Comparison of ENCODE assay signal across 19 cellular contexts in the genomic region with DNA sequence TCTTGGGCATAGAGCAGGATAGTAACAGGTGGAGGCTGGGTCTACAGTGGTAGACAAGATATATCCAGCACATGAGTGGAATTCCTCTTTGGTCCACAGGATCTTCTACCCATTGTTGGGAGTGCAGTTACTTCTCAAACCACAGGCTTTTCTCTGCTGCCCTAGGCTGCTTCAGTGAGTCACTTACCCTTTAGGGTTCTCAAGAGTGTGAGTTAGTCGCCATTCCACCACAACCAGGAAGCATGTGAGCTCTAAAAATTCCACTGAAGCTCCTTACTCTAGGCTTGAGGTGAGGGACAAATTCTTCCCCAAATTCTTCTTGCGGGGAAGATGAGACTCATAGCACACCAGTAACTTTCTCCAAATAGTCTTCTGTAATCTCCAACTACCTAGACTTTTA.
DNase-seq lines count a peak whose midpoint lies in the region; ATAC-seq, FAIRE-seq and TF ChIP-seq lines count a peak whose summit lies in the region.
"Had no signal": no experiment of that assay in that cellular context is flagged by ENCODE, and none has a peak within 500 bp of the region (broad histone marks: within the 10 kb centered on the region; RNA-seq: fewer than 3 reads in every experiment).

No MANE protein-coding gene starts in this region.

- H3K4me1 Mint-ChIP-seq in activated naive CD4-positive, alpha-beta T cell treated with anti-CD3 and anti-CD28 coated beads for 36 hours (ENCODE audit: low read depth): peaks cover 67% of the 10 kb centered on the region

- no peaks in the 10 kb centered on the region for H3K27me3 Mint-ChIP-seq in activated naive CD4-positive, alpha-beta T cell treated with anti-CD3 and anti-CD28 coated beads for 36 hours (ENCODE audit: low read depth)
- H3K27me3 Mint-ChIP-seq: T-helper 17 cell had no signal

- ATAC-seq in K562: peak; percentile 16
- ATAC-seq in HG02588 (IDR thresholded peaks at IDR 0.05; ENCODE audit: unreplicated experiment): no peak
- ATAC-seq: T-helper 17 cell had no signal

- H3K27ac ChIP-seq in K562 (ENCODE audit: extremely low read depth, low read depth, low read length): peak overlapping the region; percentile 33; the same call in 2 of the 3 replicates
- H3K27ac ChIP-seq: HL-60 had no signal

- no peak for TF ChIP-seq RAD21 in K562 (CRISPR knock-in tag; conservative IDR thresholded peaks at IDR 0.05 in 1 of 2, IDR thresholded peaks at IDR 0.05 in 1 of 2)

- POLR2A ChIA-PET in K562 (lab: Yijun Ruan, JAX): interaction anchor here (0.8 to 1.1 kb wide), 2 partner anchors 12 to 153 kb away, joined by 3 to 5 read pairs; no protein-coding TSS in a partner anchor

- H3K79me2 ChIP-seq in K562 (ENCODE audit: control insufficient read depth, insufficient read depth, low read length): peaks cover 69% of the 10 kb centered on the region

- no peak overlapping the region for H3K4me3 Mint-ChIP-seq in activated naive CD4-positive, alpha-beta T cell treated with anti-CD3 and anti-CD28 coated beads for 36 hours
- H3K4me3 Mint-ChIP-seq: T-helper 17 cell had no signal

- no peak for TF ChIP-seq CTCF in K562 (IDR thresholded peaks at IDR 0.05 in 2 of 3, conservative IDR thresholded peaks at IDR 0.05 in 1 of 3; ENCODE audit: insufficient read depth in 2 of 3, low read depth in 1 of 3, low read length in 3 of 3)

- intact Hi-C loops in activated naive CD4-positive, alpha-beta T cell treated with anti-CD3 and anti-CD28 coated beads for 36 hours (cut with micrococcal nuclease): no loop called here
- intact Hi-C loops in K562 (cut with micrococcal nuclease): no loop called here

- 50% methylated on average over 2 of the region's 2 CpGs for WGBS in K562 (ENCODE audit: insufficient coverage, low coverage, missing lambda C conversion rate)

- no peak for TF ChIP-seq POLR2A in K562 (conservative IDR thresholded peaks at IDR 0.05)

- peaks cover 8% of the 10 kb centered on the region for H3K36me3 Mint-ChIP-seq in activated naive CD4-positive, alpha-beta T cell treated with anti-CD3 and anti-CD28 coated beads for 36 hours (ENCODE audit: low read depth)

- H3K9me1 ChIP-seq in K562 (ENCODE audit: control insufficient read depth, insufficient read depth, low read length): no peaks in the 10 kb centered on the region

- no peak for TF ChIP-seq EP300 in K562 (IDR thresholded peaks at IDR 0.05; ENCODE audit: low read length)

- FAIRE-seq in K562 (lab: Jason Lieb, UNC): no peak
- FAIRE-seq: endometrium, islet of Langerhans, small intestine had no signal

- H3K9me3 Mint-ChIP-seq in activated naive CD4-positive, alpha-beta T cell treated with anti-CD3 and anti-CD28 coated beads for 36 hours: peaks cover 11% of the 10 kb centered on the region

- H3K4me2 ChIP-seq in K562 (ENCODE audit: insufficient read depth, low read length): no peak overlapping the region

- H3K27me3 ChIP-seq in K562 (ENCODE audit: control insufficient read depth in 2 of 2, insufficient read depth in 2 of 2, low read length in 2 of 2): no peaks in the 10 kb centered on the region

- H3K9me3 ChIP-seq in K562 (replicated peaks; ENCODE audit: control insufficient read depth, insufficient read depth, low read depth, low read length): peaks cover 6% of the 10 kb centered on the region; the same call in 1 of the 2 replicates

- CTCF ChIA-PET in activated naive CD4-positive, alpha-beta T cell treated with anti-CD3 and anti-CD28 coated beads for 36 hours (lab: Charles Lee): interaction anchor here (0.7 to 1.6 kb wide), 5 partner anchors 10 to 181 kb away, joined by 3 to 5 read pairs (median 3); no protein-coding TSS in a partner anchor
- CTCF ChIA-PET in K562 (lab: Yijun Ruan, JAX; ENCODE audit: low intra/inter-chr PET ratio): no interaction called here

- no peak overlapping the region for H2AFZ ChIP-seq in K562 (ENCODE audit: low read depth, low read length)

- in situ Hi-C loops in K562 (cut with MboI): no loop called here

- peaks cover 10% of the 10 kb centered on the region; the same call in 2 of the 3 replicates for H3K36me3 ChIP-seq in K562 (ENCODE audit: control insufficient read depth, insufficient read depth, low read length)

- H3K27ac Mint-ChIP-seq in activated naive CD4-positive, alpha-beta T cell treated with anti-CD3 and anti-CD28 coated beads for 36 hours: no peak overlapping the region

- DNase-seq in activated naive CD4-positive, alpha-beta T cell treated with anti-CD3 and anti-CD28 coated beads for 36 hours: peak; percentile 45
- no peak for DNase-seq in activated naive CD4-positive, alpha-beta T cell treated with Interleukin-2 at 50 U/mL for 16 hours
- DNase-seq in HS-5 (ENCODE audit: low read depth) (peak; percentile 39), K562 (ENCODE audit: extremely low read depth in 1 of 4, low spot score in 3 of 4) (peak in 1 of 4 experiments; percentile 35), skeletal muscle cell (ENCODE audit: low read depth) (peak; percentile 4), T-helper 1 cell (no peak), HuH-7.5 (ENCODE audit: low spot score) (no peak)
- DNase-seq: activated CD8-positive, alpha-beta memory T cell treated with anti-CD3 and anti-CD28 coated beads for 24 hours; activated naive CD4-positive, alpha-beta T cell treated with anti-CD3 and anti-CD28 coated beads, Interleukin-2, amount 50 U/mL, for 16 hours; head of caudate nucleus; NCI-H1694 treated with DMSO at 0.1 percent for 48 hours; NCI-H69; small intestine; substantia nigra; T-helper 17 cell had no signal

- H3K9ac ChIP-seq in K562 (ENCODE audit: insufficient read depth in 1 of 2, low read depth in 2 of 2, low read length in 2 of 2): no peak overlapping the region

- no peaks in the 10 kb centered on the region for H4K20me1 ChIP-seq in K562 (replicated peaks; ENCODE audit: control insufficient read depth, insufficient read depth, low read length)

- H3K4me3 ChIP-seq in K562 (no peak overlapping the region), skeletal muscle cell (ENCODE audit: low read depth, low read length) (no peak overlapping the region)

- no TSS peak for BruUV-seq in K562 (replicated peaks; lab: Mats Ljungman, UMichigan)

- H3K4me1 ChIP-seq in K562 (replicated peaks in 1 of 2; ENCODE audit: control insufficient read depth in 2 of 2, insufficient read depth in 2 of 2, low read length in 2 of 2): peaks cover 22 to 54% of the 10 kb centered on the region in 2 experiments

TF ChIP-seq in K562, 482 proteins besides CTCF, POLR2A, EP300 and RAD21:
- no peak for TF ChIP-seq NR3C1 (CRISPR knock-in tag; IDR thresholded peaks at IDR 0.05)
- TF ChIP-seq KAT8 (IDR thresholded peaks at IDR 0.05; ENCODE audit: low read depth): no peak
- peak; percentile 53; the same call in 1 of the 2 replicates for TF ChIP-seq HMBOX1 (IDR thresholded peaks at IDR 0.05)
- TF ChIP-seq L3MBTL2 (IDR thresholded peaks at IDR 0.05): peak; percentile 64
- no peak for TF ChIP-seq ZNF778 (CRISPR knock-in tag; IDR thresholded peaks at IDR 0.05)
- no peak for TF ChIP-seq IRF2 (CRISPR knock-in tag; IDR thresholded peaks at IDR 0.05)
- no peak for TF ChIP-seq BDP1 (IDR thresholded peaks at IDR 0.05; ENCODE audit: insufficient read depth, insufficient read length)
- no peak for TF ChIP-seq COPS2 (conservative IDR thresholded peaks at IDR 0.05)
- TF ChIP-seq, protein P1, sequence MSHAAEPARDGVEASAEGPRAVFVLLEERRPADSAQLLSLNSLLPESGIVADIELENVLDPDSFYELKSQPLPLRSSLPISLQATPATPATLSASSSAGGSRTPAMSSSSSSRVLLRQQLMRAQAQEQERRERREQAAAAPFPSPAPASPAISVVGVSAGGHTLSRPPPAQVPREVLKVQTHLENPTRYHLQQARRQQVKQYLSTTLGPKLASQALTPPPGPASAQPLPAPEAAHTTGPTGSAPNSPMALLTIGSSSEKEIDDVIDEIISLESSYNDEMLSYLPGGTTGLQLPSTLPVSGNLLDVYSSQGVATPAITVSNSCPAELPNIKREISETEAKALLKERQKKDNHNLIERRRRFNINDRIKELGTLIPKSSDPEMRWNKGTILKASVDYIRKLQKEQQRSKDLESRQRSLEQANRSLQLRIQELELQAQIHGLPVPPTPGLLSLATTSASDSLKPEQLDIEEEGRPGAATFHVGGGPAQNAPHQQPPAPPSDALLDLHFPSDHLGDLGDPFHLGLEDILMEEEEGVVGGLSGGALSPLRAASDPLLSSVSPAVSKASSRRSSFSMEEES (CRISPR knock-in tag; IDR thresholded peaks at IDR 0.05): no peak
- TF ChIP-seq HSF4 (CRISPR knock-in tag; IDR thresholded peaks at IDR 0.05; ENCODE audit: borderline replicate concordance): no peak
- no peak for TF ChIP-seq FOXP1 (CRISPR knock-in tag; IDR thresholded peaks at IDR 0.05)
- TF ChIP-seq FOSL1 (tag; conservative IDR thresholded peaks at IDR 0.05): 0 out of 2 replicates have a peak, but pooled peaks have one; percentile 15
- TF ChIP-seq MYC (IDR thresholded peaks at IDR 0.05; ENCODE audit: low read depth, low read length): no peak
- no peak for TF ChIP-seq MYC (CRISPR knock-in tag; IDR thresholded peaks at IDR 0.05; ENCODE audit: borderline replicate concordance, low read depth)
- TF ChIP-seq EZH2 (IDR thresholded peaks at IDR 0.05; ENCODE audit: borderline replicate concordance, low read depth, low read length): no peak
- no peak for TF ChIP-seq GABPB2 (CRISPR knock-in tag; conservative IDR thresholded peaks at IDR 0.05)
- no peak for TF ChIP-seq PREB (CRISPR knock-in tag; IDR thresholded peaks at IDR 0.05)
- TF ChIP-seq NRF1 (conservative IDR thresholded peaks at IDR 0.05 in 1 of 2, IDR thresholded peaks at IDR 0.05 in 1 of 2): no peak
- no peak for TF ChIP-seq NR2C2 (CRISPR knock-in tag; IDR thresholded peaks at IDR 0.05)
- no peak for TF ChIP-seq NR2C2 (tag; IDR thresholded peaks at IDR 0.05)
TF ChIP-seq in K562: peak in this region for 3.

Comparison
In these comparisons a context has a peak if more than half of its experiments do, and no peak if none do; other contexts are left out.
1. DNase-seq: peak in activated naive CD4-positive, alpha-beta T cell treated with anti-CD3 and anti-CD28 coated beads for 36 hours (single experiment), HS-5 (single experiment) and skeletal muscle cell (single experiment); none in activated naive CD4-positive, alpha-beta T cell treated with Interleukin-2 at 50 U/mL for 16 hours (single experiment), T-helper 1 cell (0 of 5) and HuH-7.5 (single experiment).